Comparison of ENCODE assay signal across 8 cellular contexts in genomic region chr3:57597973-57598351, GRCh38. TPM values are rescaled to one million over a fixed set of nuclear protein-coding genes. Genes with fewer than 3 reads are reported as not detected.
DNase-seq lines count a peak whose midpoint lies in the region; ATAC-seq and TF ChIP-seq lines count a peak whose summit lies in the region.

No MANE protein-coding gene starts in this region.

- no peaks in the 10 kb centered on the region for H3K9me3 Mint-ChIP-seq in type B pancreatic cell

- peaks cover 29% of the 10 kb centered on the region for H3K4me1 Mint-ChIP-seq in type B pancreatic cell (ENCODE audit: unreplicated experiment)

- H3K4me3 ChIP-seq in HUES64 (ENCODE audit: low read length) = peak overlapping the region; percentile 76
- peak overlapping the region; percentile 100 for H3K4me3 ChIP-seq in adipocyte (ENCODE audit: low read length)
- H3K4me3 ChIP-seq in liver (ENCODE audit: low read depth in 1 of 3, low read length in 3 of 3) = peak overlapping the region; percentile 65 to 98 (median 89)

- peak overlapping the region; percentile 98 for H3K4me3 Mint-ChIP-seq in type B pancreatic cell

- no peaks in the 10 kb centered on the region for H3K27me3 Mint-ChIP-seq in type B pancreatic cell

- TF ChIP-seq RAD21 in liver (IDR thresholded peaks at IDR 0.05) = no peak

- H3K9ac ChIP-seq in HUES64 (ENCODE audit: low read depth, low read length) (peak overlapping the region; percentile 78), adipocyte (ENCODE audit: low read length) (peak overlapping the region; percentile 86), liver (ENCODE audit: low read depth in 1 of 2, low read length in 2 of 2) (peak overlapping the region; percentile 90 to 99)

- 6% methylated on average over 9 of the region's 12 CpGs for WGBS in HUES64
- 1% methylated on average over 12 of the region's 12 CpGs for WGBS in liver

- H3K36me3 Mint-ChIP-seq in type B pancreatic cell = peaks cover 28% of the 10 kb centered on the region

- DNase-seq in AG08395 (ENCODE audit: low spot score) = peak; percentile 6
- DNase-seq in adipocyte (ENCODE audit: low read depth) = peak; percentile 69
- DNase-seq in type B pancreatic cell (ENCODE audit: extremely low spot score, unreplicated experiment) = no peak
- DNase-seq in A172 (ENCODE audit: low spot score) = no peak
- DNase-seq in middle frontal gyrus (ENCODE audit: extremely low spot score, low spot score) = no peak

- H3K9me3 ChIP-seq in HUES64 (ENCODE audit: insufficient read depth, low read depth, low read length) = no peaks in the 10 kb centered on the region
- H3K9me3 ChIP-seq in adipocyte (ENCODE audit: control insufficient read depth, low read length) = no peaks in the 10 kb centered on the region
- no peaks in the 10 kb centered on the region for H3K9me3 ChIP-seq in liver (ENCODE audit: control insufficient read depth in 4 of 4, low read length in 3 of 4)

- no peak for ATAC-seq in GM21447 (IDR thresholded peaks at IDR 0.05; ENCODE audit: unreplicated experiment)

- H3K36me3 ChIP-seq in HUES64 (ENCODE audit: insufficient read depth, low read length) (peaks cover 22% of the 10 kb centered on the region), adipocyte (ENCODE audit: control insufficient read depth, insufficient read depth, low read length, severe bottlenecking) (peaks cover 17% of the 10 kb centered on the region), liver (ENCODE audit: control insufficient read depth in 4 of 4, insufficient read depth in 3 of 4, low read depth in 1 of 4, low read length in 3 of 4) (peaks cover 0 to 3% (median 0%) of the 10 kb centered on the region in 4 donors)

- H3K27me3 ChIP-seq in HUES64 (ENCODE audit: insufficient read depth, low read length) = no peaks in the 10 kb centered on the region
- H3K27me3 ChIP-seq in adipocyte (replicated peaks; ENCODE audit: control insufficient read depth, insufficient read depth, low read length) = no peaks in the 10 kb centered on the region
- no peaks in the 10 kb centered on the region for H3K27me3 ChIP-seq in liver (ENCODE audit: control insufficient read depth in 4 of 4, insufficient read depth in 4 of 4, low read length in 3 of 4)

- peak overlapping the region; percentile 99 for H3K27ac Mint-ChIP-seq in type B pancreatic cell

- H3K4me1 ChIP-seq in HUES64 (ENCODE audit: insufficient read depth, low read length) (peaks cover 16% of the 10 kb centered on the region), adipocyte (ENCODE audit: control insufficient read depth, insufficient read depth, low read length) (peaks cover 28% of the 10 kb centered on the region), liver (ENCODE audit: control insufficient read depth in 4 of 4, insufficient read depth in 4 of 4, low read length in 3 of 4) (peaks cover 0 to 35% (median 23%) of the 10 kb centered on the region in 4 donors)

- H3K27ac ChIP-seq in HUES64 (ENCODE audit: low read depth, low read length) = peak overlapping the region; percentile 88
- H3K27ac ChIP-seq in liver (ENCODE audit: low read depth in 1 of 2, low read length in 2 of 2) = peak overlapping the region; percentile 96 to 97

- TF ChIP-seq CTCF in liver (IDR thresholded peaks at IDR 0.05; ENCODE audit: low read depth, low read length, missing input control) (peak; percentile 4), type B pancreatic cell (conservative IDR thresholded peaks at IDR 0.05) (no peak)

TF ChIP-seq in liver, 16 proteins besides CTCF, POLR2A, EP300 and RAD21:
- TF ChIP-seq JUND (IDR thresholded peaks at IDR 0.05) (peak; percentile 12 to 73), TAF1 (conservative IDR thresholded peaks at IDR 0.05) (no peak)

RNA-seq across cellular contexts. Expression of gene ARF4, which starts 0.8 kb away (rescaled TPM):
- 142 TPM for polyA plus RNA-seq in HUES64 (2013, experiment 1 of 2)
- polyA plus RNA-seq in HUES64 (2013, experiment 2 of 2) = 144 TPM
- total RNA-seq in liver (10 to 100 TPM; 90.0 to 93.2 TPM), type B pancreatic cell (ENCODE audit: low replicate concordance) (132 and 188 TPM in 2 replicates)
- polyA plus RNA-seq in liver = 100 to 1,000 TPM; 119 to 143 TPM
- total RNA-seq in A172 (2014; rRNA removed; shearing (Covaris generic)) = 197 and 254 TPM in 2 replicates

RNA-seq across cellular contexts. Expression of gene PDE12, which starts 41.9 kb away (rescaled TPM):
- 9.1 TPM for polyA plus RNA-seq in HUES64 (2013, experiment 1 of 2)
- polyA plus RNA-seq in HUES64 (2013, experiment 2 of 2) = 10.2 TPM
- total RNA-seq in liver = 10 to 100 TPM; 13.1 to 17.8 TPM
- polyA plus RNA-seq in liver = 1 to 10 TPM; 4.8 to 9.9 TPM
- 20.4 and 23.7 TPM in 2 replicates for total RNA-seq in type B pancreatic cell (ENCODE audit: low replicate concordance)
- 12.2 and 14.0 TPM in 2 replicates for total RNA-seq in A172 (2014; rRNA removed; shearing (Covaris generic))

RNA-seq across cellular contexts. Expression of gene DNAH12, which starts 53.8 kb away (rescaled TPM):
- under 0.01 TPM for polyA plus RNA-seq in HUES64 (2013, experiment 1 of 2)
- polyA plus RNA-seq in HUES64 (2013, experiment 2 of 2) = 0.06 TPM
- under 1 TPM; 0.05 to 0.08 TPM for total RNA-seq in liver
- under 1 TPM in 1 of 2 donors, not detected in 1; 0.08 TPM for polyA plus RNA-seq in liver
- 0.29 and 0.87 TPM in 2 replicates for total RNA-seq in type B pancreatic cell (ENCODE audit: low replicate concordance)
- total RNA-seq in A172 (2014; rRNA removed; shearing (Covaris generic)) = 0.12 TPM in 1 of 2 replicates, not detected in the other

Comparison
In these comparisons a context has a peak if more than half of its experiments do, and no peak if none do; other contexts are left out.
1. DNase-seq: peak in AG08395 (single experiment) and adipocyte (single experiment); none in type B pancreatic cell (single experiment), A172 (single experiment) and middle frontal gyrus (single experiment).
2. Peak in every context shown above with its lines, with median percentiles within 50 percentile points of each other: H3K4me3 ChIP-seq and H3K9ac ChIP-seq.